8 cellular contexts compared by ENCODE assay signal in the genomic region with DNA sequence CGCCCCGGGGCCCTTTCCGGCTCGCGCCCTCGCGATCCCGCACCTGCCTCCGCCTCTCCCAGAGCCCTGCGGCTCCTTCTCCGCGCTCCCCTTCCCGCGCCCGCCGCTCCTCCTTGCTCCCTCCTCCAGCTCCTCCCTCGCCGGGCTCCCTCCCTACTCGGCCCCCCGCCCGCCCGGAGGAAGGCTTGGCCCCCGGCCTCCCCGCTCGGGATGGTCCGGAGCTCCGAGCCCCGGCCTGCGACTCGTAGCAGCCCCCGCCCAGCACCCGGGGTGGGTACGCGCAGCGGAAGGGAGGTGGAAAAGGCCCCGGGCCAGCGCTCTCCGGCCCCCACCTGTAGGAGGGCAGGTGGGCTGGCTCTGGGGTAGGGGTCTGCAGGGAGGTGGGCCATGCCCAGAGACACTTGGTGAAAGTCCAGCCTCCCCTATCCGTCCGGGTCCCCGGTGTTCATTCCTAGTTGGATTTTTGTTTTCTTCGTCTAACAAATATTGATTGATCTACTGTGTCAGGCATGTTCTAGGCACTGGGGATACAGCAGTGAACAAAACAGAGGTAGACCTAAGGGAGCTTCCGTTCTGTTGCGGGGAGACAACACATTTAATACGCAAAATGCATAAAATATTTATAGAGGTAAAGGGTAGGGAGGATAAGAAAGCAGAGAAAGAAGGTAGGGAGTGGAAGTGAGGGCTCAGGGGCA. TPM values are rescaled to one million over a fixed set of nuclear protein-coding genes. Genes with fewer than 3 reads are reported as not detected.
DNase-seq lines count a peak whose midpoint lies in the region; ATAC-seq, FAIRE-seq and TF ChIP-seq lines count a peak whose summit lies in the region.

A gene with protein sequence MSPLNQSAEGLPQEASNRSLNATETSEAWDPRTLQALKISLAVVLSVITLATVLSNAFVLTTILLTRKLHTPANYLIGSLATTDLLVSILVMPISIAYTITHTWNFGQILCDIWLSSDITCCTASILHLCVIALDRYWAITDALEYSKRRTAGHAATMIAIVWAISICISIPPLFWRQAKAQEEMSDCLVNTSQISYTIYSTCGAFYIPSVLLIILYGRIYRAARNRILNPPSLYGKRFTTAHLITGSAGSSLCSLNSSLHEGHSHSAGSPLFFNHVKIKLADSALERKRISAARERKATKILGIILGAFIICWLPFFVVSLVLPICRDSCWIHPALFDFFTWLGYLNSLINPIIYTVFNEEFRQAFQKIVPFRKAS (minus strand): TSS at position 82 of the 695 bp plus-strand sequence. CDS start 23,283 bp downstream, outside the sequence.

- H3K79me2 ChIP-seq in keratinocyte (ENCODE audit: control insufficient read depth, insufficient read depth, low read length), result no peaks in the 10 kb centered on the region

- no peak within 1 kb of the TSS for H3K27ac ChIP-seq in keratinocyte (ENCODE audit: control insufficient read depth, insufficient read depth, low read length)
- no peak within 1 kb of the TSS for H3K27ac ChIP-seq in subcutaneous abdominal adipose tissue (ENCODE audit: low read depth, low read length)

- TF ChIP-seq CTCF in keratinocyte (optimal IDR thresholded peaks at IDR 0.05 in 1 of 3, IDR thresholded peaks at IDR 0.05 in 1 of 3, conservative IDR thresholded peaks at IDR 0.05 in 1 of 3; ENCODE audit: extremely low read depth in 1 of 3, insufficient read depth in 2 of 3, low read length in 3 of 3), result no peak

- H3K27ac Mint-ChIP-seq in activated CD8-positive, alpha-beta memory T cell treated with anti-CD3 and anti-CD28 coated beads, Interleukin-2, amount 10 ng/mL, durations not matched to agents 7 days and 5 days, result no peak within 1 kb of the TSS
- no peak within 1 kb of the TSS for H3K27ac Mint-ChIP-seq in activated naive CD8-positive, alpha-beta T cell treated with anti-CD3 and anti-CD28 coated beads for 36 hours

- CTCF ChIA-PET in activated CD8-positive, alpha-beta memory T cell treated with anti-CD3 and anti-CD28 coated beads, Interleukin-2, amount 10 ng/mL, durations not matched to agents 7 days and 5 days (lab: Charles Lee), result interaction anchor here (0.6 to 2.6 kb wide), 4 partner anchors 20 to 253 kb away, joined by 3 to 6 read pairs (median 4); no protein-coding TSS in a partner anchor

- no peaks in the 10 kb centered on the region for H3K36me3 ChIP-seq in keratinocyte (ENCODE audit: control insufficient read depth in 2 of 2, extremely low read depth in 1 of 2, insufficient read depth in 2 of 2, low read length in 2 of 2)
- no peaks in the 10 kb centered on the region for H3K36me3 ChIP-seq in subcutaneous abdominal adipose tissue (ENCODE audit: control insufficient read depth in 5 of 5, insufficient read depth in 5 of 5, low read length in 5 of 5)

- H3K9me3 ChIP-seq in keratinocyte (ENCODE audit: control insufficient read depth, low read depth, low read length) (no peaks in the 10 kb centered on the region), subcutaneous abdominal adipose tissue (ENCODE audit: control insufficient read depth in 5 of 5, low read length in 5 of 5) (no peaks in the 10 kb centered on the region)

- peaks cover 8% of the 10 kb centered on the region for H3K4me1 Mint-ChIP-seq in activated CD8-positive, alpha-beta memory T cell treated with anti-CD3 and anti-CD28 coated beads, Interleukin-2, amount 10 ng/mL, durations not matched to agents 7 days and 5 days
- H3K4me1 Mint-ChIP-seq in activated naive CD8-positive, alpha-beta T cell treated with anti-CD3 and anti-CD28 coated beads for 36 hours, result no peaks in the 10 kb centered on the region

- no peak for ATAC-seq in activated CD8-positive, alpha-beta memory T cell treated with anti-CD3 and anti-CD28 coated beads, Interleukin-2, amount 10 ng/mL, durations not matched to agents 7 days and 5 days
- ATAC-seq in HG02840 (IDR thresholded peaks at IDR 0.05; ENCODE audit: low FRiP score, unreplicated experiment), result no peak

- peaks cover 4% of the 10 kb centered on the region for H3K4me1 ChIP-seq in keratinocyte (ENCODE audit: control insufficient read depth, extremely low read depth, insufficient read depth, low read length)
- H3K4me1 ChIP-seq in subcutaneous abdominal adipose tissue (ENCODE audit: control insufficient read depth in 5 of 5, insufficient read depth in 5 of 5, low read length in 5 of 5), result peaks cover 0 to 12% (median 4%) of the 10 kb centered on the region in 5 donors

- H4K20me1 ChIP-seq in keratinocyte (ENCODE audit: control insufficient read depth, extremely low read depth, insufficient read depth, low read length), result no peaks in the 10 kb centered on the region

- no peak for DNase-seq in activated CD8-positive, alpha-beta memory T cell treated with anti-CD3 and anti-CD28 coated beads, Interleukin-2, amount 10 ng/mL, durations not matched to agents 7 days and 5 days
- no peak for DNase-seq in activated CD8-positive, alpha-beta memory T cell treated with anti-CD3 and anti-CD28 coated beads for 24 hours
- DNase-seq in activated naive CD8-positive, alpha-beta T cell treated with anti-CD3 and anti-CD28 coated beads for 36 hours, result peak; percentile 12
- no peak for DNase-seq in keratinocyte (ENCODE audit: low read depth, low spot score)
- no peak for DNase-seq in activated gamma-delta T cell treated with Interleukin-2 at 50 U/mL for 16 hours
- no peak for DNase-seq in SIG-M5 treated with dmso at 0.1 percent for 504 hours (lab: John Stamatoyannopoulos, UW; ENCODE audit: unreplicated experiment)

- no peaks in the 10 kb centered on the region for H3K36me3 Mint-ChIP-seq in activated CD8-positive, alpha-beta memory T cell treated with anti-CD3 and anti-CD28 coated beads, Interleukin-2, amount 10 ng/mL, durations not matched to agents 7 days and 5 days
- no peaks in the 10 kb centered on the region for H3K36me3 Mint-ChIP-seq in activated naive CD8-positive, alpha-beta T cell treated with anti-CD3 and anti-CD28 coated beads for 36 hours

- peak within 1 kb of the TSS; percentile 36 to 54 (median 39) for H3K4me3 ChIP-seq in keratinocyte (ENCODE audit: control insufficient read depth in 2 of 3, extremely low read depth in 1 of 3, insufficient read depth in 2 of 3, low read depth in 1 of 3, low read length in 3 of 3)
- peak within 1 kb of the TSS in 3 of 5 donors; percentile 38 to 53 (median 43) for H3K4me3 ChIP-seq in subcutaneous abdominal adipose tissue (ENCODE audit: low read depth in 1 of 5, low read length in 5 of 5)

- H3K9ac ChIP-seq in keratinocyte (ENCODE audit: control insufficient read depth, extremely low read depth, insufficient read depth, low read length) (no peak within 1 kb of the TSS), subcutaneous abdominal adipose tissue (ENCODE audit: low read length in 5 of 5) (no peak within 1 kb of the TSS)

- H3K9me3 Mint-ChIP-seq in activated CD8-positive, alpha-beta memory T cell treated with anti-CD3 and anti-CD28 coated beads, Interleukin-2, amount 10 ng/mL, durations not matched to agents 7 days and 5 days (ENCODE audit: low read depth), result no peaks in the 10 kb centered on the region
- H3K9me3 Mint-ChIP-seq in activated naive CD8-positive, alpha-beta T cell treated with anti-CD3 and anti-CD28 coated beads for 36 hours, result no peaks in the 10 kb centered on the region

- H3K9me1 ChIP-seq in keratinocyte (ENCODE audit: control insufficient read depth, extremely low read depth, insufficient read depth, low read length), result no peaks in the 10 kb centered on the region

- dilution Hi-C loops in keratinocyte (cut with MboI; ENCODE audit: extremely low pct_ligation_motif_present, low sequenced_read_pairs), result no loop called here

- no peak within 1 kb of the TSS for H2AFZ ChIP-seq in keratinocyte (ENCODE audit: control insufficient read depth, low read length)

- peak within 1 kb of the TSS; percentile 63 for H3K4me2 ChIP-seq in keratinocyte (ENCODE audit: control insufficient read depth, extremely low read depth, insufficient read depth, low read depth, low read length)

- H3K4me3 Mint-ChIP-seq in activated CD8-positive, alpha-beta memory T cell treated with anti-CD3 and anti-CD28 coated beads, Interleukin-2, amount 10 ng/mL, durations not matched to agents 7 days and 5 days, result peak within 1 kb of the TSS; percentile 9
- peak within 1 kb of the TSS; percentile 23 for H3K4me3 Mint-ChIP-seq in activated naive CD8-positive, alpha-beta T cell treated with anti-CD3 and anti-CD28 coated beads for 36 hours

- H3K27me3 ChIP-seq in keratinocyte (ENCODE audit: control insufficient read depth, extremely low read depth, insufficient read depth, low read length) (peaks cover 25% of the 10 kb centered on the region), subcutaneous abdominal adipose tissue (ENCODE audit: control insufficient read depth in 5 of 5, insufficient read depth in 4 of 5, low read length in 5 of 5) (peaks cover 13 to 35% (median 33%) of the 10 kb centered on the region in 5 donors)

- H3K27me3 Mint-ChIP-seq in activated CD8-positive, alpha-beta memory T cell treated with anti-CD3 and anti-CD28 coated beads, Interleukin-2, amount 10 ng/mL, durations not matched to agents 7 days and 5 days, result peaks cover 83% of the 10 kb centered on the region
- peaks cover 77% of the 10 kb centered on the region for H3K27me3 Mint-ChIP-seq in activated naive CD8-positive, alpha-beta T cell treated with anti-CD3 and anti-CD28 coated beads for 36 hours

- no peak for FAIRE-seq in keratinocyte (lab: Jason Lieb, UNC)

RNA-seq across cellular contexts. Expression of the gene that starts here (rescaled TPM):
- total RNA-seq in activated CD8-positive, alpha-beta memory T cell treated with anti-CD3 and anti-CD28 coated beads, Interleukin-2, amount 10 ng/mL, durations not matched to agents 7 days and 5 days, result not detected
- total RNA-seq in activated naive CD8-positive, alpha-beta T cell treated with anti-CD3 and anti-CD28 coated beads for 36 hours, result not detected
- 0.08 to 0.30 TPM (median 0.14 TPM) in 3 replicates for polyA plus RNA-seq in keratinocyte
- 0.15 TPM for polyA plus RNA-seq in keratinocyte (2011; ENCODE audit: low read depth)
- polyA plus RNA-seq in keratinocyte (2011; cell fraction: cytosol; rRNA removed), result 0.12 and 0.13 TPM in 2 replicates
- polyA plus RNA-seq in keratinocyte (2011; cell fraction: nucleus; rRNA removed), result 0.27 and 0.36 TPM in 2 replicates
- 0.10 and 0.31 TPM in 2 replicates for polyA plus RNA-seq in keratinocyte (2012; ENCODE audit: low replicate concordance)
- 0.46 to 0.82 TPM (median 0.54 TPM) in 3 replicates for polyA minus RNA-seq in keratinocyte
- not detected for polyA minus RNA-seq in keratinocyte (2011; cell fraction: cytosol; rRNA and poly(A)+ RNA removed)
- polyA minus RNA-seq in keratinocyte (2011; cell fraction: nucleus; rRNA and poly(A)+ RNA removed), result 0.21 and 0.23 TPM in 2 replicates

Comparison
In these comparisons a context has a peak if more than half of its experiments do, and no peak if none do; other contexts are left out.
1. Peak in DNase-seq in activated naive CD8-positive, alpha-beta T cell treated with anti-CD3 and anti-CD28 coated beads for 36 hours; RNA of the gene not detected or under 1 TPM.